ENCODE assay signal across 25 cellular contexts in genomic region chr9:13395086-13395485, GRCh38.
"Had no signal": no experiment of that assay in that cellular context is flagged by ENCODE, and none has a peak within 500 bp of the region (broad histone marks: within the 10 kb centered on the region; RNA-seq: fewer than 3 reads in every experiment).

No MANE protein-coding gene starts in this region.

- H3K4me1 ChIP-seq: esophagus squamous epithelium, left lung, parathyroid adenoma, testis, uterus had no signal

- H3K4me3 ChIP-seq: esophagus squamous epithelium, left lung, right lobe of liver, smooth muscle cell, testis, uterus had no signal

- H3K4me2 ChIP-seq: smooth muscle cell had no signal

- H2AFZ ChIP-seq: parathyroid adenoma had no signal

- H3K36me3 ChIP-seq: esophagus squamous epithelium, left lung, neutrophil, right lobe of liver, uterus had no signal

- H3K9me3 ChIP-seq: neutrophil, right lobe of liver, testis had no signal

- H3K27me3 ChIP-seq: esophagus squamous epithelium, left lung, neutrophil, right lobe of liver, testis, uterus had no signal

- H3K27me3 Mint-ChIP-seq: activated naive CD8-positive, alpha-beta T cell; effector memory CD8-positive, alpha-beta T cell; natural killer cell treated with Interleukin-12 subunit alpha and Interleukin-12 subunit beta and Interleukin-15 and Interleukin-18, amount 100 ng/mL, for 72 hours; stimulated activated memory B cell treated with anti-CD40 and anti-IgM and Interleukin-4, amounts not matched to agents 10 μg/mL and 1 μg/mL and 100 μg/mL, for 72 hours had no signal

- H3K4me3 Mint-ChIP-seq: activated CD8-positive, alpha-beta T cell treated with anti-CD3 and anti-CD28 coated beads, Interleukin-2, amount 10 ng/mL, durations not matched to agents 7 days and 5 days; activated naive CD8-positive, alpha-beta T cell; effector memory CD8-positive, alpha-beta T cell; immature natural killer cell; natural killer cell treated with Interleukin-12 subunit alpha and Interleukin-12 subunit beta and Interleukin-15 and Interleukin-18, amount 100 ng/mL, for 72 hours; stimulated activated memory B cell treated with anti-CD40 and anti-IgM and Interleukin-4, amounts not matched to agents 10 μg/mL and 1 μg/mL and 100 μg/mL, for 72 hours had no signal

- H3K27ac Mint-ChIP-seq: activated CD8-positive, alpha-beta T cell treated with anti-CD3 and anti-CD28 coated beads, Interleukin-2, amount 10 ng/mL, durations not matched to agents 7 days and 5 days; activated naive CD8-positive, alpha-beta T cell; effector memory CD8-positive, alpha-beta T cell; immature natural killer cell; natural killer cell treated with Interleukin-12 subunit alpha and Interleukin-12 subunit beta and Interleukin-15 and Interleukin-18, amount 100 ng/mL, for 72 hours; stimulated activated memory B cell treated with anti-CD40 and anti-IgM and Interleukin-4, amounts not matched to agents 10 μg/mL and 1 μg/mL and 100 μg/mL, for 72 hours had no signal

- H3K36me3 Mint-ChIP-seq: activated naive CD8-positive, alpha-beta T cell; stimulated activated memory B cell treated with anti-CD40 and anti-IgM and Interleukin-4, amounts not matched to agents 10 μg/mL and 1 μg/mL and 100 μg/mL, for 72 hours had no signal

- H3K9ac ChIP-seq: parathyroid adenoma had no signal

- H3K4me1 Mint-ChIP-seq: immature natural killer cell; stimulated activated memory B cell treated with anti-CD40 and anti-IgM and Interleukin-4, amounts not matched to agents 10 μg/mL and 1 μg/mL and 100 μg/mL, for 72 hours had no signal

- ATAC-seq: activated CD8-positive, alpha-beta T cell treated with anti-CD3 and anti-CD28 coated beads, Interleukin-2, amount 10 ng/mL, durations not matched to agents 7 days and 5 days; effector memory CD8-positive, alpha-beta T cell; left lung; natural killer cell treated with Interleukin-12 subunit alpha and Interleukin-12 subunit beta and Interleukin-15 and Interleukin-18, amount 100 ng/mL, for 72 hours; right lobe of liver; stimulated activated memory B cell treated with anti-CD40 and anti-IgM and Interleukin-4, amounts not matched to agents 10 μg/mL and 1 μg/mL and 100 μg/mL, for 72 hours had no signal

- DNase-seq: activated CD4-positive, alpha-beta T cell treated with anti-CD3 and anti-CD28 coated beads for 1 hour; activated CD4-positive, alpha-beta T cell treated with anti-CD3 and anti-CD28 coated beads, Interleukin-2, amount 50 U/mL, for 1 hour; activated CD8-positive, alpha-beta T cell treated with anti-CD3 and anti-CD28 coated beads, Interleukin-2, amount 10 ng/mL, durations not matched to agents 7 days and 5 days; activated gamma-delta T cell treated with Interleukin-2 at 50 U/mL for 16 hours; activated T-cell treated with anti-CD3 and anti-CD28 coated beads, Interleukin-2, amount 50 U/mL, for 1 hour; amniotic stem cell; effector memory CD8-positive, alpha-beta T cell; esophagus squamous epithelium; foreskin melanocyte; immature natural killer cell; kidney glomerular epithelial cell; left lung; midbrain; right lobe of liver; stimulated activated CD4-positive, alpha-beta T cell treated with anti-CD3 and anti-CD28 coated beads, Interleukin-15, amount 100 ng/mL, for 24 hours; T-helper 9 cell; testis; trophoblast cell; uterus had no signal

- H3K27ac ChIP-seq: esophagus squamous epithelium, left lung, neutrophil, parathyroid adenoma, right lobe of liver, testis had no signal

- H3K79me2 ChIP-seq: parathyroid adenoma had no signal
